ENCODE assay signal across 1 cellular context in the genomic region with DNA sequence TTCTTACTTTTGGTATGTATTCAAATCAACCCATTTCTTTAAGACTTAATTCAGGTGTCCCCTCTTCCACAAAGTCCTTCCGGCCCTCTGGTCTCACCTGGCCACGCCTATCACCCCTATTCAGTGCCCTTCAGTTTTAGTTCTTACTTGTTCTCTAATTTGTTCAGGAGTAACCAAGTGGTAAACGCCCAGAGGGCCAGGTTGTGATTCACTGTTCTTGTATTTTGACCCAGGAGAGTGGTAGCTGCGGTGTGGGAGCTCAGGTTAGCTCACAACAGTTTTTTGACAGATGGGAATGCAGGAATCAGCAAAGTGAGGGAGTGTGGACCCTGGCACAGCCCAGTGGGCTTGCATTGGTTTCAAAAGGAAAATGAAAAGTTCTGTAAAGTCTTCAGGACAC.
TF ChIP-seq lines count a peak whose summit lies in the region.

No MANE protein-coding gene starts in this region.

TF ChIP-seq in WTC11, 78 proteins besides CTCF, POLR2A, EP300 and RAD21 (continued from another document):
- TF ChIP-seq, protein P1, sequence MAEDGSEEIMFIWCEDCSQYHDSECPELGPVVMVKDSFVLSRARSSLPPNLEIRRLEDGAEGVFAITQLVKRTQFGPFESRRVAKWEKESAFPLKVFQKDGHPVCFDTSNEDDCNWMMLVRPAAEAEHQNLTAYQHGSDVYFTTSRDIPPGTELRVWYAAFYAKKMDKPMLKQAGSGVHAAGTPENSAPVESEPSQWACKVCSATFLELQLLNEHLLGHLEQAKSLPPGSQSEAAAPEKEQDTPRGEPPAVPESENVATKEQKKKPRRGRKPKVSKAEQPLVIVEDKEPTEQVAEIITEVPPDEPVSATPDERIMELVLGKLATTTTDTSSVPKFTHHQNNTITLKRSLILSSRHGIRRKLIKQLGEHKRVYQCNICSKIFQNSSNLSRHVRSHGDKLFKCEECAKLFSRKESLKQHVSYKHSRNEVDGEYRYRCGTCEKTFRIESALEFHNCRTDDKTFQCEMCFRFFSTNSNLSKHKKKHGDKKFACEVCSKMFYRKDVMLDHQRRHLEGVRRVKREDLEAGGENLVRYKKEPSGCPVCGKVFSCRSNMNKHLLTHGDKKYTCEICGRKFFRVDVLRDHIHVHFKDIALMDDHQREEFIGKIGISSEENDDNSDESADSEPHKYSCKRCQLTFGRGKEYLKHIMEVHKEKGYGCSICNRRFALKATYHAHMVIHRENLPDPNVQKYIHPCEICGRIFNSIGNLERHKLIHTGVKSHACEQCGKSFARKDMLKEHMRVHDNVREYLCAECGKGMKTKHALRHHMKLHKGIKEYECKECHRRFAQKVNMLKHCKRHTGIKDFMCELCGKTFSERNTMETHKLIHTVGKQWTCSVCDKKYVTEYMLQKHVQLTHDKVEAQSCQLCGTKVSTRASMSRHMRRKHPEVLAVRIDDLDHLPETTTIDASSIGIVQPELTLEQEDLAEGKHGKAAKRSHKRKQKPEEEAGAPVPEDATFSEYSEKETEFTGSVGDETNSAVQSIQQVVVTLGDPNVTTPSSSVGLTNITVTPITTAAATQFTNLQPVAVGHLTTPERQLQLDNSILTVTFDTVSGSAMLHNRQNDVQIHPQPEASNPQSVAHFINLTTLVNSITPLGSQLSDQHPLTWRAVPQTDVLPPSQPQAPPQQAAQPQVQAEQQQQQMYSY (CRISPR knock-in tag; IDR thresholded peaks at IDR 0.05): no peak
- TF ChIP-seq OVOL2 (CRISPR knock-in tag; IDR thresholded peaks at IDR 0.05; ENCODE audit: borderline replicate concordance) (no peak), ETV6 (CRISPR knock-in tag; IDR thresholded peaks at IDR 0.05) (no peak), ELF4 (CRISPR knock-in tag; IDR thresholded peaks at IDR 0.05; ENCODE audit: low read depth) (no peak), ATF1 (CRISPR knock-in tag; IDR thresholded peaks at IDR 0.05) (no peak), GRHL2 (CRISPR knock-in tag; IDR thresholded peaks at IDR 0.05; ENCODE audit: insufficient replicate concordance, severe bottlenecking) (no peak)
- TF ChIP-seq, protein P2, sequence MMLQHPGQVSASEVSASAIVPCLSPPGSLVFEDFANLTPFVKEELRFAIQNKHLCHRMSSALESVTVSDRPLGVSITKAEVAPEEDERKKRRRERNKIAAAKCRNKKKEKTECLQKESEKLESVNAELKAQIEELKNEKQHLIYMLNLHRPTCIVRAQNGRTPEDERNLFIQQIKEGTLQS (CRISPR knock-in tag; conservative IDR thresholded peaks at IDR 0.05): no peak
- TF ChIP-seq, protein P3, sequence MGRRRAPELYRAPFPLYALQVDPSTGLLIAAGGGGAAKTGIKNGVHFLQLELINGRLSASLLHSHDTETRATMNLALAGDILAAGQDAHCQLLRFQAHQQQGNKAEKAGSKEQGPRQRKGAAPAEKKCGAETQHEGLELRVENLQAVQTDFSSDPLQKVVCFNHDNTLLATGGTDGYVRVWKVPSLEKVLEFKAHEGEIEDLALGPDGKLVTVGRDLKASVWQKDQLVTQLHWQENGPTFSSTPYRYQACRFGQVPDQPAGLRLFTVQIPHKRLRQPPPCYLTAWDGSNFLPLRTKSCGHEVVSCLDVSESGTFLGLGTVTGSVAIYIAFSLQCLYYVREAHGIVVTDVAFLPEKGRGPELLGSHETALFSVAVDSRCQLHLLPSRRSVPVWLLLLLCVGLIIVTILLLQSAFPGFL (CRISPR knock-in tag; IDR thresholded peaks at IDR 0.05; ENCODE audit: borderline replicate concordance): no peak
TF ChIP-seq in WTC11: peak in this region for 0.
